Comparison of ENCODE assay signal across 23 cellular contexts in genomic region chr2:239889641-239890055, GRCh38.
DNase-seq lines count a peak whose midpoint lies in the region; ATAC-seq, FAIRE-seq and TF ChIP-seq lines count a peak whose summit lies in the region.
"Had no signal": no experiment of that assay in that cellular context is flagged by ENCODE, and none has a peak within 500 bp of the region (broad histone marks: within the 10 kb centered on the region; RNA-seq: fewer than 3 reads in every experiment).

No MANE protein-coding gene starts in this region.

- no peaks in the 10 kb centered on the region for H3K36me3 ChIP-seq in left ventricle myocardium inferior
- H3K36me3 ChIP-seq: cardiac muscle cell, esophagus muscularis mucosa, gastrocnemius medialis had no signal

- intact Hi-C loops in left ventricle myocardium inferior (cut with micrococcal nuclease), result no loop called here
- intact Hi-C loops in posterior vena cava (cut with DNase I), result loop anchor here in 1 of 2 donors (10.0 kb wide), 1 partner anchor 495 kb away; no protein-coding TSS in a partner anchor

- H3K27me3 ChIP-seq in left ventricle myocardium inferior (ENCODE audit: low read depth), result peaks cover 22% of the 10 kb centered on the region
- H3K27me3 ChIP-seq: cardiac muscle cell, esophagus muscularis mucosa, gastrocnemius medialis had no signal

- DNase-seq in D341Med (ENCODE audit: low spot score), result peak; percentile 4
- peak in 24 of 61 donors; percentile 6 to 55 (median 20) for DNase-seq in caudate nucleus (lab: John Stamatoyannopoulos, UW)
- peak; percentile 41 for DNase-seq in left ventricle myocardium inferior
- peak; percentile 75 for DNase-seq in posterior vena cava (ENCODE audit: low spot score)
- no peak for DNase-seq in HCEC 1CT
- DNase-seq in HTR-8/SVneo (ENCODE audit: insufficient read length, low spot score), result no peak
- DNase-seq in NOMO-1 treated with DMSO at 0.1 percent for 48 hours (lab: John Stamatoyannopoulos, UW; ENCODE audit: unreplicated experiment), result no peak
- DNase-seq: ACHN; activated CD4-positive, alpha-beta T cell treated with anti-CD3 and anti-CD28 coated beads, Interleukin-2, amount 10 ng/mL, durations not matched to agents 7 days and 5 days; Calu3; effector CD8-positive, alpha-beta T cell; gastrocnemius medialis; left colon; mucosa of descending colon; NCI-H1417; NCI-H2171 treated with DMSO at 0.1 percent for 48 hours; NCI-H774; PC-3; stimulated activated CD4-positive, alpha-beta T cell treated with anti-CD3 and anti-CD28 coated beads, Interleukin-15, amount 100 ng/mL, for 24 hours; T-helper 1 cell had no signal

- no peak overlapping the region for H3K4me3 ChIP-seq in left ventricle myocardium inferior
- H3K4me3 ChIP-seq: cardiac muscle cell, esophagus muscularis mucosa, gastrocnemius medialis, mucosa of descending colon had no signal

- no peaks in the 10 kb centered on the region for H3K4me1 ChIP-seq in left ventricle myocardium inferior
- H3K4me1 ChIP-seq: esophagus muscularis mucosa, gastrocnemius medialis had no signal

- TF ChIP-seq CTCF in left ventricle myocardium inferior (IDR thresholded peaks at IDR 0.05; ENCODE audit: borderline replicate concordance), result no peak

- peak overlapping the region; percentile 1 for H3K27ac ChIP-seq in caudate nucleus (ENCODE audit: low read depth, low read length)
- no peak overlapping the region for H3K27ac ChIP-seq in left ventricle myocardium inferior (replicated peaks)
- H3K27ac ChIP-seq: cardiac muscle cell, esophagus muscularis mucosa, gastrocnemius medialis had no signal

- ATAC-seq in HG03135 (IDR thresholded peaks at IDR 0.05; ENCODE audit: unreplicated experiment), result no peak
- ATAC-seq: gastrocnemius medialis, left colon, mucosa of descending colon, PC-3 had no signal

- peaks cover 30% of the 10 kb centered on the region for H3K9me3 ChIP-seq in left ventricle myocardium inferior (replicated peaks)

- no peak for FAIRE-seq in HTR-8/SVneo (lab: Jason Lieb, UNC)

Comparison
In these comparisons a context has a peak if more than half of its experiments do, and no peak if none do; other contexts are left out.
1. DNase-seq: peak in D341Med (single experiment), left ventricle myocardium inferior (single experiment) and posterior vena cava (single experiment); none in HCEC 1CT (single experiment), HTR-8/SVneo (single experiment) and NOMO-1 treated with DMSO at 0.1 percent for 48 hours (single experiment).